ENCODE assay signal across 8 cellular contexts in the genomic region with DNA sequence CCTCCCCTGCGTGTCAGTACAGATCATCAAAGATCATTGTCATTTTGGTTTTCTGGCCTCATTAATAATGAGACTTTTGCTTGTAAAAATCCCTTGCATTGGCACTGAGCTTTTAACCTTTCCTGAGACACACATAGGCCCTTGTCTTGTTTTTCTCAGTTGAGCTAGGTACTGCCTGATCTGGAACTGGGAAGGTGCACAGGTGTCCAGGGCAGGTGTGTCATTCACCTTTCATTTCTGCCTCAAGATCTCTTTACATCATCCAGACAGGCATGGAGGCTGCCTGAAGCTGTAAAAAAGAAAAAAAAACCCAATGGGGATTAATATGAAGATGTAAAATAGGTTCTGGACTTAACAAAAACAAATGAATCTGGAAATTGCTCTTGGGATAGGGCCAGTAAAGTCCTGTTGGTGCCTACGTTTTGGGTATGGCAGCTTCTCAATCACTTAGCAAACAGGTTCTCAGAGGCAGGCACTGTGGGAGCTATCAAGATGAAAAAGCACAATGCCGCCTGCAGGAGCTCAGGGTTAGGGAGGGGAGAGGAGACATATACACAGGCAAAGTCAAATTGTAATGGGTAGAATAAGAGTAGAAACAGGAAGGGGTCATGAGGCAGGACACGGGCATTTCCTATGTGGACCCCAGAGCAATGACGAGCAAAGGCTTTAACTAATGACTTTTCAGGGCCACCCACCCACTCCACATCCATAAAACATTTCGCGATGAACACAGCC. TPM values are rescaled to one million over a fixed set of nuclear protein-coding genes. Genes with fewer than 3 reads are reported as not detected.
A peak's percentile ranks its signal among the peaks of the same experiment; 100 is the strongest.
DNase-seq lines count a peak whose midpoint lies in the region; ATAC-seq and TF ChIP-seq lines count a peak whose summit lies in the region.

No MANE protein-coding gene starts in this region.

- H3K36me3 ChIP-seq in thyroid gland, result no peaks in the 10 kb centered on the region

- H3K9me3 ChIP-seq in thyroid gland, result no peaks in the 10 kb centered on the region

- H3K27me3 ChIP-seq in layer of hippocampus (ENCODE audit: control insufficient read depth, insufficient read depth, low read length) (peaks cover 2% of the 10 kb centered on the region), thyroid gland (no peaks in the 10 kb centered on the region)

- H3K4me3 Mint-ChIP-seq in activated T-cell treated with anti-CD3 and anti-CD28 coated beads, Interleukin-2, amount 50 U/mL, for 4 hours, result peak overlapping the region; percentile 81
- peak overlapping the region; percentile 84 for H3K4me3 Mint-ChIP-seq in activated T-helper 2 cell treated with anti-CD3 and anti-CD28 coated beads, Interferon-gamma antibody, Interleukin-2, Interleukin-4, amounts not matched to agents 10 μg/mL and 5 μg/mL and 100 μg/mL, durations not matched to agents 14 hours and 24 hours and 36 hours (ENCODE audit: low read depth)

- H3K4me1 ChIP-seq in thyroid gland, result peaks cover 9 to 27% of the 10 kb centered on the region in 2 donors

- TF ChIP-seq POLR2A in thyroid gland (IDR thresholded peaks at IDR 0.05), result no peak

- H3K9me3 Mint-ChIP-seq in activated T-cell treated with anti-CD3 and anti-CD28 coated beads, Interleukin-2, amount 50 U/mL, for 4 hours, result no peaks in the 10 kb centered on the region
- H3K9me3 Mint-ChIP-seq in activated T-helper 2 cell treated with anti-CD3 and anti-CD28 coated beads, Interferon-gamma antibody, Interleukin-2, Interleukin-4, amounts not matched to agents 10 μg/mL and 5 μg/mL and 100 μg/mL, durations not matched to agents 14 hours and 24 hours and 36 hours, result no peaks in the 10 kb centered on the region

- TF ChIP-seq CTCF in thyroid gland (IDR thresholded peaks at IDR 0.05), result no peak

- H3K27ac Mint-ChIP-seq in activated T-helper 2 cell treated with anti-CD3 and anti-CD28 coated beads, Interferon-gamma antibody, Interleukin-2, Interleukin-4, amounts not matched to agents 10 μg/mL and 5 μg/mL and 100 μg/mL, durations not matched to agents 14 hours and 24 hours and 36 hours, result peak overlapping the region; percentile 94

- DNase-seq in activated T-cell treated with anti-CD3 and anti-CD28 coated beads, Interleukin-2, amount 50 U/mL, for 4 hours, result no peak
- no peak for DNase-seq in activated T-cell treated with anti-CD3 and anti-CD28 coated beads, Interleukin-2, amount 50 U/mL, for 48 hours
- DNase-seq in activated T-helper 2 cell treated with anti-CD3 and anti-CD28 coated beads, Interferon-gamma antibody, Interleukin-2, Interleukin-4, amounts not matched to agents 10 μg/mL and 5 μg/mL and 100 μg/mL, durations not matched to agents 14 hours and 24 hours and 36 hours (ENCODE audit: low spot score), result no peak
- DNase-seq in thyroid gland, result no peak
- no peak for DNase-seq in midbrain (lab: John Stamatoyannopoulos, UW)
- no peak for DNase-seq in NCI-H2171 (lab: John Stamatoyannopoulos, UW)

- intact Hi-C loops in activated T-helper 2 cell treated with anti-CD3 and anti-CD28 coated beads, Interferon-gamma antibody, Interleukin-2, Interleukin-4, amounts not matched to agents 10 μg/mL and 5 μg/mL and 100 μg/mL, durations not matched to agents 14 hours and 24 hours and 36 hours (cut with micrococcal nuclease), result no loop called here
- intact Hi-C loops in thyroid gland (cut with DNase I), result loop anchor here (5.0 to 10.0 kb wide), 2 partner anchors 198 to 286 kb away; a partner anchor contains a TSS

- peak overlapping the region in 1 of 3 donors; percentile 43 for H3K4me3 ChIP-seq in thyroid gland (replicated peaks in 1 of 3)

- peaks cover 37% of the 10 kb centered on the region for H3K4me1 Mint-ChIP-seq in activated T-cell treated with anti-CD3 and anti-CD28 coated beads, Interleukin-2, amount 50 U/mL, for 4 hours (ENCODE audit: low read depth)
- peaks cover 36% of the 10 kb centered on the region for H3K4me1 Mint-ChIP-seq in activated T-helper 2 cell treated with anti-CD3 and anti-CD28 coated beads, Interferon-gamma antibody, Interleukin-2, Interleukin-4, amounts not matched to agents 10 μg/mL and 5 μg/mL and 100 μg/mL, durations not matched to agents 14 hours and 24 hours and 36 hours (ENCODE audit: low read depth)

- 57 to 68% methylated on average over 7 of the region's 7 CpGs for WGBS in thyroid gland, 2 donors

- H3K36me3 Mint-ChIP-seq in activated T-cell treated with anti-CD3 and anti-CD28 coated beads, Interleukin-2, amount 50 U/mL, for 4 hours (ENCODE audit: insufficient read depth), result no peaks in the 10 kb centered on the region
- peaks cover 5% of the 10 kb centered on the region for H3K36me3 Mint-ChIP-seq in activated T-helper 2 cell treated with anti-CD3 and anti-CD28 coated beads, Interferon-gamma antibody, Interleukin-2, Interleukin-4, amounts not matched to agents 10 μg/mL and 5 μg/mL and 100 μg/mL, durations not matched to agents 14 hours and 24 hours and 36 hours (ENCODE audit: low read depth)

- peaks cover 3% of the 10 kb centered on the region for H3K27me3 Mint-ChIP-seq in activated T-cell treated with anti-CD3 and anti-CD28 coated beads, Interleukin-2, amount 50 U/mL, for 4 hours (ENCODE audit: low read depth)
- no peaks in the 10 kb centered on the region for H3K27me3 Mint-ChIP-seq in activated T-helper 2 cell treated with anti-CD3 and anti-CD28 coated beads, Interferon-gamma antibody, Interleukin-2, Interleukin-4, amounts not matched to agents 10 μg/mL and 5 μg/mL and 100 μg/mL, durations not matched to agents 14 hours and 24 hours and 36 hours (ENCODE audit: low read depth)

- ATAC-seq in activated T-cell treated with anti-CD3 and anti-CD28 coated beads, Interleukin-2, amount 50 U/mL, for 4 hours, result no peak
- no peak for ATAC-seq in GM18870 (IDR thresholded peaks at IDR 0.05; ENCODE audit: unreplicated experiment)

- H3K27ac ChIP-seq in layer of hippocampus (ENCODE audit: low read depth, low read length) (peak overlapping the region; percentile 88), thyroid gland (peak overlapping the region in 2 of 3 donors; percentile 67 to 83)

RNA-seq across cellular contexts. Expression of a gene that starts 1.0 kb away (rescaled TPM):
- 1 to 10 TPM; 6.4 to 8.1 (median 7.9) TPM for total RNA-seq in activated T-cell treated with anti-CD3 and anti-CD28 coated beads, Interleukin-2, amount 50 U/mL, for 4 hours
- total RNA-seq in activated T-helper 2 cell treated with anti-CD3 and anti-CD28 coated beads, Interferon-gamma antibody, Interleukin-2, Interleukin-4, amounts not matched to agents 10 μg/mL and 5 μg/mL and 100 μg/mL, durations not matched to agents 14 hours and 24 hours and 36 hours, result 30.6 and 31.1 TPM in 2 replicates
- total RNA-seq in thyroid gland, result 10 to 100 TPM in 1 of 4 donors, 1 to 10 TPM in 3; 3.8 to 12.5 (median 4.6) TPM

RNA-seq across cellular contexts. Expression of a gene that starts 58.8 kb away (rescaled TPM):
- total RNA-seq in activated T-cell treated with anti-CD3 and anti-CD28 coated beads, Interleukin-2, amount 50 U/mL, for 4 hours, result under 1 TPM in 2 of 3 donors, not detected in 1; 0.05 to 0.10 TPM
- total RNA-seq in activated T-helper 2 cell treated with anti-CD3 and anti-CD28 coated beads, Interferon-gamma antibody, Interleukin-2, Interleukin-4, amounts not matched to agents 10 μg/mL and 5 μg/mL and 100 μg/mL, durations not matched to agents 14 hours and 24 hours and 36 hours, result 0.41 and 0.46 TPM in 2 replicates
- under 1 TPM; under 0.01 to 0.49 (median 0.18) TPM for total RNA-seq in thyroid gland
